15 cellular contexts compared by ENCODE assay signal in the genomic region with DNA sequence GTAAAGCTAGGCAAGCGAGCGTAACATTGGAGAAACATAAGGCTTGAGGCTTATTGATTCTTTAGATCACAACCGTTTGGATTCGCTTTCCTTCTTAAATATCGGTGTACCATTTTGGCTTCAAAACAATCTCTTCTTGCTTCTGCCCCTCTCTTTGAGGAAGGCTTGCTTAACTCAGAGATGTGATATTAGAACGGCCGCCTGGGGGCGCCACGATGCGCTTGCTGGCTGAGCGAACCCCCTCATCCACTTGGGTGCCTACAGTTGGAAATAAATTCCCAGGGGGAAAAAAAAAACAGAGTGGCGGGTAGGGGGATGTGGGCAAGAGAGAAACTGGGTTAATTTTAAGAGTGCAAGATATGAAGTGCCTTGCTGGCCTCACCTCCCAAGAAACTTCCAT.
A peak's percentile ranks its signal among the peaks of the same experiment; 100 is the strongest.
DNase-seq lines count a peak whose midpoint lies in the region; ATAC-seq, FAIRE-seq and TF ChIP-seq lines count a peak whose summit lies in the region.
"Had no signal": no experiment of that assay in that cellular context is flagged by ENCODE, and none has a peak within 500 bp of the region (broad histone marks: within the 10 kb centered on the region; RNA-seq: fewer than 3 reads in every experiment).

No MANE protein-coding gene starts in this region.

- peak overlapping the region; percentile 91 for H3K27ac Mint-ChIP-seq in Caco-2 (ENCODE audit: unreplicated experiment)
- H3K27ac Mint-ChIP-seq: activated CD8-positive, alpha-beta T cell treated with anti-CD3 and anti-CD28 coated beads for 36 hours; natural killer cell; T-helper 2 cell treated with Interferon-gamma antibody and Interleukin-4, amounts not matched to agents 5 μg/mL and 100 μg/mL, for 36 hours had no signal

- H3K4me1 Mint-ChIP-seq in Caco-2 (ENCODE audit: low read depth, unreplicated experiment): peaks cover 40% of the 10 kb centered on the region

- no peaks in the 10 kb centered on the region for H3K27me3 Mint-ChIP-seq in Caco-2 (ENCODE audit: insufficient read depth, unreplicated experiment)

- H3K9me3 ChIP-seq in Caco-2 (no peaks in the 10 kb centered on the region), HUES48 (ENCODE audit: control insufficient read depth, insufficient read depth, low read length) (no peaks in the 10 kb centered on the region)

- no peaks in the 10 kb centered on the region; the same call in 1 of the 2 replicates for H3K27me3 ChIP-seq in Caco-2 (replicated peaks; ENCODE audit: control insufficient read depth, insufficient read depth, low read length)
- no peaks in the 10 kb centered on the region for H3K27me3 ChIP-seq in HUES48 (ENCODE audit: control insufficient read depth, insufficient read depth, low read length)
- H3K27me3 ChIP-seq in bronchial epithelial cell (ENCODE audit: control insufficient read depth, insufficient read depth, low read length): no peaks in the 10 kb centered on the region
- H3K27me3 ChIP-seq in kidney epithelial cell (ENCODE audit: control insufficient read depth, insufficient read depth, low read length): no peaks in the 10 kb centered on the region

- no peak for DNase-seq in Caco-2
- no peak for DNase-seq in bronchial epithelial cell (ENCODE audit: low read depth)
- no peak for DNase-seq in kidney epithelial cell (ENCODE audit: low read depth)
- no peak for DNase-seq in midbrain (lab: John Stamatoyannopoulos, UW)
- no peak for DNase-seq in RCC 7860 (ENCODE audit: low spot score)
- DNase-seq: activated CD8-positive, alpha-beta T cell treated with anti-CD3 and anti-CD28 coated beads for 36 hours; activated effector memory CD4-positive, alpha-beta T cell treated with anti-CD3 and anti-CD28 coated beads, Interleukin-2, amount 50 U/mL, for 16 hours; DMS153; natural killer cell; NCI-H2081; small intestine had no signal

- POLR2A ChIA-PET in Caco-2 (lab: Charles Lee): interaction anchor here (0.7 kb wide), 1 partner anchor 522 kb away, joined by 4 read pairs; no protein-coding TSS in a partner anchor

- FAIRE-seq in bronchial epithelial cell (lab: Jason Lieb, UNC): no peak
- FAIRE-seq in RCC 7860 (lab: Jason Lieb, UNC): no peak
- FAIRE-seq: small intestine had no signal

- H3K4me3 Mint-ChIP-seq in Caco-2 (ENCODE audit: unreplicated experiment): no peak overlapping the region
- H3K4me3 Mint-ChIP-seq: activated CD8-positive, alpha-beta T cell treated with anti-CD3 and anti-CD28 coated beads for 36 hours; natural killer cell; T-helper 2 cell treated with Interferon-gamma antibody and Interleukin-4, amounts not matched to agents 5 μg/mL and 100 μg/mL, for 36 hours had no signal

- intact Hi-C loops in Caco-2 (cut with micrococcal nuclease; ENCODE audit: unreplicated experiment): loop anchor here (5.0 kb wide), 1 partner anchor 38 kb away; no protein-coding TSS in a partner anchor

- ATAC-seq in GM21717 (IDR thresholded peaks at IDR 0.05; ENCODE audit: unreplicated experiment): no peak
- ATAC-seq in GM21515 (IDR thresholded peaks at IDR 0.05; ENCODE audit: unreplicated experiment): no peak
- ATAC-seq: activated CD8-positive, alpha-beta T cell treated with anti-CD3 and anti-CD28 coated beads for 36 hours had no signal

- BruUV-seq in Caco-2 (replicated peaks; lab: Mats Ljungman, UMichigan): no TSS peak

- H3K36me3 ChIP-seq in Caco-2 (ENCODE audit: control insufficient read depth, insufficient read depth, low read length) (no peaks in the 10 kb centered on the region), HUES48 (ENCODE audit: control insufficient read depth, insufficient read depth, low read length) (peaks cover 91% of the 10 kb centered on the region), bronchial epithelial cell (ENCODE audit: control insufficient read depth, insufficient read depth, low read length) (no peaks in the 10 kb centered on the region), kidney epithelial cell (ENCODE audit: control insufficient read depth, insufficient read depth, low read length) (peaks cover 7% of the 10 kb centered on the region)

- peaks cover 64% of the 10 kb centered on the region for H3K36me3 Mint-ChIP-seq in Caco-2 (ENCODE audit: insufficient read depth, unreplicated experiment)
- H3K36me3 Mint-ChIP-seq: natural killer cell had no signal

- CTCF ChIA-PET in Caco-2 (lab: Charles Lee): no interaction called here

- H3K27ac ChIP-seq in HUES48 (ENCODE audit: low read depth, low read length): peak overlapping the region; percentile 36

- peaks cover 11% of the 10 kb centered on the region for H3K9me3 Mint-ChIP-seq in Caco-2 (ENCODE audit: unreplicated experiment)
- H3K9me3 Mint-ChIP-seq: activated CD8-positive, alpha-beta T cell treated with anti-CD3 and anti-CD28 coated beads for 36 hours; natural killer cell; T-helper 2 cell treated with Interferon-gamma antibody and Interleukin-4, amounts not matched to agents 5 μg/mL and 100 μg/mL, for 36 hours had no signal

- H3K4me1 ChIP-seq in Caco-2 (peaks cover 35% of the 10 kb centered on the region), HUES48 (ENCODE audit: control insufficient read depth, insufficient read depth, low read length) (peaks cover under 1% of the 10 kb centered on the region; the same call in 1 of the 2 replicates)

- H3K9ac ChIP-seq in HUES48 (ENCODE audit: low read depth, low read length): no peak overlapping the region

- TF ChIP-seq CTCF in Caco-2 (IDR thresholded peaks at IDR 0.05; ENCODE audit: insufficient read depth in 1 of 2, low read depth in 1 of 2, low read length in 1 of 2, severe bottlenecking in 1 of 2, unreplicated experiment in 1 of 2) (peak; percentile 9 to 42), bronchial epithelial cell (IDR thresholded peaks at IDR 0.05; ENCODE audit: insufficient read depth, low read length, severe bottlenecking) (peak; percentile 29), kidney epithelial cell (IDR thresholded peaks at IDR 0.05; ENCODE audit: insufficient read depth, low read length, poor library complexity, severe bottlenecking) (peak; percentile 39)

- H3K4me3 ChIP-seq in Caco-2 (ENCODE audit: low read depth, low read length) (no peak overlapping the region), HUES48 (ENCODE audit: low read depth, low read length) (no peak overlapping the region), bronchial epithelial cell (ENCODE audit: low read depth, low read length) (no peak overlapping the region), kidney epithelial cell (ENCODE audit: low read depth, low read length) (no peak overlapping the region)
